15 cellular contexts compared by ENCODE assay signal in genomic region chr1:229894535-229894934, GRCh38.
DNase-seq lines count a peak whose midpoint lies in the region; ATAC-seq and TF ChIP-seq lines count a peak whose summit lies in the region.
"Had no signal": no experiment of that assay in that cellular context is flagged by ENCODE, and none has a peak within 500 bp of the region (broad histone marks: within the 10 kb centered on the region; RNA-seq: fewer than 3 reads in every experiment).

No MANE protein-coding gene starts in this region.

- peaks cover 12% of the 10 kb centered on the region for H3K4me1 ChIP-seq in HEK293 (ENCODE audit: control insufficient read depth, insufficient read depth, low read length)

- peak overlapping the region; percentile 73 for H3K27ac ChIP-seq in HEK293 (ENCODE audit: extremely low read depth, low read depth, low read length)
- H3K27ac ChIP-seq: BLaER1 treated with 17β-estradiol and CSF1 and Interleukin-3, amounts not matched to agents 10 nM and 100 nM; HL-60 had no signal

- no peaks in the 10 kb centered on the region for H3K36me3 Mint-ChIP-seq in activated naive CD4-positive, alpha-beta T cell treated with anti-CD3 and anti-CD28 coated beads, Interleukin-2, amount 10 ng/mL, durations not matched to agents 7 days and 5 days
- no peaks in the 10 kb centered on the region for H3K36me3 Mint-ChIP-seq in type B pancreatic cell
- H3K36me3 Mint-ChIP-seq: CD8-positive, alpha-beta memory T cell had no signal

- H3K4me1 Mint-ChIP-seq in activated naive CD4-positive, alpha-beta T cell treated with anti-CD3 and anti-CD28 coated beads, Interleukin-2, amount 10 ng/mL, durations not matched to agents 7 days and 5 days: no peaks in the 10 kb centered on the region
- H3K4me1 Mint-ChIP-seq in type B pancreatic cell (ENCODE audit: unreplicated experiment): peaks cover 7% of the 10 kb centered on the region
- H3K4me1 Mint-ChIP-seq: CD8-positive, alpha-beta memory T cell had no signal

- H3K4me3 ChIP-seq in HEK293 (ENCODE audit: low read depth, low read length): no peak overlapping the region; the same call in 1 of the 2 replicates
- H3K4me3 ChIP-seq: BLaER1 treated with 17β-estradiol and CSF1 and Interleukin-3, amounts not matched to agents 10 nM and 100 nM had no signal

- CTCF ChIA-PET in HEK293 (lab: Yijun Ruan, JAX): interaction anchor here (0.5 to 2.1 kb wide), 9 partner anchors 8 to 1505 kb away, joined by 3 to 8 read pairs (median 3); partner anchors contain the start of gene ABCB10
- CTCF ChIA-PET in activated naive CD4-positive, alpha-beta T cell treated with anti-CD3 and anti-CD28 coated beads, Interleukin-2, amount 10 ng/mL, durations not matched to agents 7 days and 5 days (lab: Charles Lee): no interaction called here

- TF ChIP-seq CTCF in HEK293 (tag by site-specific recombination; IDR thresholded peaks at IDR 0.05) (no peak), type B pancreatic cell (conservative IDR thresholded peaks at IDR 0.05) (no peak)

- H3K27me3 Mint-ChIP-seq in activated naive CD4-positive, alpha-beta T cell treated with anti-CD3 and anti-CD28 coated beads, Interleukin-2, amount 10 ng/mL, durations not matched to agents 7 days and 5 days: peaks cover 32% of the 10 kb centered on the region
- peaks cover 25% of the 10 kb centered on the region for H3K27me3 Mint-ChIP-seq in type B pancreatic cell

- no peaks in the 10 kb centered on the region for H3K9me3 Mint-ChIP-seq in activated naive CD4-positive, alpha-beta T cell treated with anti-CD3 and anti-CD28 coated beads, Interleukin-2, amount 10 ng/mL, durations not matched to agents 7 days and 5 days
- peaks cover 7% of the 10 kb centered on the region for H3K9me3 Mint-ChIP-seq in type B pancreatic cell
- H3K9me3 Mint-ChIP-seq: CD8-positive, alpha-beta memory T cell had no signal

- POLR2A ChIA-PET in HEK293 (lab: Yijun Ruan, JAX): interaction anchor here (0.6 to 1.2 kb wide), 8 partner anchors 14 to 246 kb away, joined by 3 to 4 read pairs (median 3); no protein-coding TSS in a partner anchor

- H3K9me3 ChIP-seq in HEK293 (ENCODE audit: control insufficient read depth, insufficient read depth, low read depth, low read length): no peaks in the 10 kb centered on the region

- H3K4me3 Mint-ChIP-seq in activated naive CD4-positive, alpha-beta T cell treated with anti-CD3 and anti-CD28 coated beads, Interleukin-2, amount 10 ng/mL, durations not matched to agents 7 days and 5 days: no peak overlapping the region
- no peak overlapping the region for H3K4me3 Mint-ChIP-seq in type B pancreatic cell
- H3K4me3 Mint-ChIP-seq: CD8-positive, alpha-beta memory T cell had no signal

- DNase-seq in A172 (ENCODE audit: low spot score): peak; percentile 57
- DNase-seq in SW480 (ENCODE audit: low spot score): peak; percentile 7
- DNase-seq in glomerular visceral epithelial cell (ENCODE audit: extremely low spot score): peak; percentile 9
- DNase-seq in NCI-H187 treated with DMSO at 0.1 percent for 48 hours (lab: John Stamatoyannopoulos, UW): no peak
- DNase-seq in activated naive CD4-positive, alpha-beta T cell treated with anti-CD3 and anti-CD28 coated beads, Interleukin-2, amount 10 ng/mL, durations not matched to agents 7 days and 5 days: no peak
- no peak for DNase-seq in type B pancreatic cell (ENCODE audit: extremely low spot score, unreplicated experiment)
- DNase-seq: CD8-positive, alpha-beta memory T cell; H7; NCI-H187; NCI-H526; Right ventricle myocardium superior had no signal

- H3K27ac Mint-ChIP-seq in activated naive CD4-positive, alpha-beta T cell treated with anti-CD3 and anti-CD28 coated beads, Interleukin-2, amount 10 ng/mL, durations not matched to agents 7 days and 5 days: no peak overlapping the region
- H3K27ac Mint-ChIP-seq in type B pancreatic cell: no peak overlapping the region
- H3K27ac Mint-ChIP-seq: CD8-positive, alpha-beta memory T cell had no signal

- ATAC-seq in HG02610 (IDR thresholded peaks at IDR 0.05; ENCODE audit: unreplicated experiment): no peak

- H3K36me3 ChIP-seq in HEK293 (ENCODE audit: control insufficient read depth in 2 of 2, insufficient read depth in 1 of 2, low read length in 2 of 2): no peaks in the 10 kb centered on the region
- H3K36me3 ChIP-seq: BLaER1 treated with 17β-estradiol and CSF1 and Interleukin-3, amounts not matched to agents 10 nM and 100 nM had no signal

TF ChIP-seq in HEK293, 187 proteins besides CTCF, POLR2A, EP300 and RAD21 (continues in another document):
- TF ChIP-seq ZNF366 (tag by site-specific recombination; conservative IDR thresholded peaks at IDR 0.05) (no peak), KLF1 (tag by site-specific recombination; IDR thresholded peaks at IDR 0.05) (no peak), ZBTB20 (tag by site-specific recombination; IDR thresholded peaks at IDR 0.05) (no peak), GLI2 (tag by site-specific recombination; IDR thresholded peaks at IDR 0.05; ENCODE audit: borderline replicate concordance, low read depth) (no peak), ZNF629 (tag by site-specific recombination; IDR thresholded peaks at IDR 0.05) (no peak; the same call in 1 of the 2 replicates), ZNF157 (tag by site-specific recombination; IDR thresholded peaks at IDR 0.05) (no peak), ZNF184 (tag by site-specific recombination; IDR thresholded peaks at IDR 0.05) (peak; percentile 37; the same call in 1 of the 2 replicates), ZBTB17 (tag by site-specific recombination; IDR thresholded peaks at IDR 0.05) (peak; percentile 6; the same call in 1 of the 2 replicates), ZNF707 (tag by site-specific recombination; IDR thresholded peaks at IDR 0.05) (no peak), OVOL3 (tag by site-specific recombination; IDR thresholded peaks at IDR 0.05) (no peak), MZF1 (tag by site-specific recombination; IDR thresholded peaks at IDR 0.05; ENCODE audit: borderline replicate concordance) (no peak), SP3 (tag by site-specific recombination; IDR thresholded peaks at IDR 0.05) (no peak), ZNF132 (tag by site-specific recombination; IDR thresholded peaks at IDR 0.05; ENCODE audit: borderline replicate concordance) (no peak), YY2 (tag by site-specific recombination; IDR thresholded peaks at IDR 0.05) (no peak), KLF8 (tag by site-specific recombination; IDR thresholded peaks at IDR 0.05) (no peak)
- TF ChIP-seq, protein P1, sequence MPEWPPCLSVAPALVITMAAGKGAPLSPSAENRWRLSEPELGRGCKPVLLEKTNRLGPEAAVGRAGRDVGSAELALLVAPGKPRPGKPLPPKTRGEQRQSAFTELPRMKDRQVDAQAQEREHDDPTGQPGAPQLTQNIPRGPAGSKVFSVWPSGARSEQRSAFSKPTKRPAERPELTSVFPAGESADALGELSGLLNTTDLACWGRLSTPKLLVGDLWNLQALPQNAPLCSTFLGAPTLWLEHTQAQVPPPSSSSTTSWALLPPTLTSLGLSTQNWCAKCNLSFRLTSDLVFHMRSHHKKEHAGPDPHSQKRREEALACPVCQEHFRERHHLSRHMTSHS (tag by site-specific recombination; IDR thresholded peaks at IDR 0.05): no peak
- TF ChIP-seq, protein P2, sequence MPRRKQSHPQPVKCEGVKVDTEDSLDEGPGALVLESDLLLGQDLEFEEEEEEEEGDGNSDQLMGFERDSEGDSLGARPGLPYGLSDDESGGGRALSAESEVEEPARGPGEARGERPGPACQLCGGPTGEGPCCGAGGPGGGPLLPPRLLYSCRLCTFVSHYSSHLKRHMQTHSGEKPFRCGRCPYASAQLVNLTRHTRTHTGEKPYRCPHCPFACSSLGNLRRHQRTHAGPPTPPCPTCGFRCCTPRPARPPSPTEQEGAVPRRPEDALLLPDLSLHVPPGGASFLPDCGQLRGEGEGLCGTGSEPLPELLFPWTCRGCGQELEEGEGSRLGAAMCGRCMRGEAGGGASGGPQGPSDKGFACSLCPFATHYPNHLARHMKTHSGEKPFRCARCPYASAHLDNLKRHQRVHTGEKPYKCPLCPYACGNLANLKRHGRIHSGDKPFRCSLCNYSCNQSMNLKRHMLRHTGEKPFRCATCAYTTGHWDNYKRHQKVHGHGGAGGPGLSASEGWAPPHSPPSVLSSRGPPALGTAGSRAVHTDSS (tag by site-specific recombination; IDR thresholded peaks at IDR 0.05): 0 out of 2 replicates have a peak, but pooled peaks have one; percentile 10
- TF ChIP-seq, protein P3, sequence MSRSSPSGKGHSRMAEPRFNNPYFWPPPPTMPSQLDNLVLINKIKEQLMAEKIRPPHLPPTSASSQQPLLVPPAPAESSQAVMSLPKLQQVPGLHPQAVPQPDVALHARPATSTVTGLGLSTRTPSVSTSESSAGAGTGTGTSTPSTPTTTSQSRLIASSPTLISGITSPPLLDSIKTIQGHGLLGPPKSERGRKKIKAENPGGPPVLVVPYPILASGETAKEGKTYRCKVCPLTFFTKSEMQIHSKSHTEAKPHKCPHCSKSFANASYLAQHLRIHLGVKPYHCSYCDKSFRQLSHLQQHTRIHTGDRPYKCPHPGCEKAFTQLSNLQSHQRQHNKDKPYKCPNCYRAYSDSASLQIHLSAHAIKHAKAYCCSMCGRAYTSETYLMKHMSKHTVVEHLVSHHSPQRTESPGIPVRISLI (tag by site-specific recombination; IDR thresholded peaks at IDR 0.05): no peak

Comparison
In these comparisons a context has a peak if more than half of its experiments do, and no peak if none do; other contexts are left out.
1. DNase-seq: peak in A172 (single experiment), SW480 (single experiment) and glomerular visceral epithelial cell (single experiment); none in NCI-H187 treated with DMSO at 0.1 percent for 48 hours (single experiment), activated naive CD4-positive, alpha-beta T cell treated with anti-CD3 and anti-CD28 coated beads, Interleukin-2, amount 10 ng/mL, durations not matched to agents 7 days and 5 days (single experiment) and type B pancreatic cell (single experiment).